ENCODE assay signal across 22 cellular contexts in the genomic region with DNA sequence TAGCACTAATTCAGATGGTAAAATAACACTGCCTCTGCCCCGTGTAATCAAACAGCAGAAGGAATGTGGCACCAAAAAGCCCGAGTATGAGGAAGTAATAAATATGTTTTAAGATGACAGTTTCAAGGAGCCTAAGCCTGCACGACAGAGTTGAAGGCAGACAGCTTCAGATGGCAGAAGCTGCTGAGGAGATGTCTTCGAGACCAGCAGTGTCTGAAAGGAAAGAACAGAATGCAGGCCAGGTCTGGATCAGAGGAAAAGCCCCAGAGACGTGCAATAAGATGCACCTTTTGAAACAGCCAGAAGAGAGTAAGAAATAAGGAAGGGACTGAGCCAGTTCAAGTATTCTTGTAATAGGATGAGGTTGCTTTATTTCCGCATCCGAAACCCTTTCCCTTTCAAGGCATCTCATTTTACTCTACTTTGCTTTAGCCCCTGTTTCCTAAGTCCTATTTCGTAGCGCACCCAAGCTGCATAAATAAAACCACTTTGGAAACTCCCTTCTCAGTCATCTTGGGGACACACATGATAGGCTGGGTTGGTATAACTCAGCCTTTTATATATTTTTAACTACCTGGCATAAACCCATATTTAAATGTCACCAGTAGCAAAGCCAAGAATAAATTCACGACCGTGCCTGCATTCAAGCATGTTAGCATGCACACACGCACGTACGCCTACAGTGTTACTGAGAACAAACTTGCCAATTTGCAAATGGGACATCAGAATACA.
DNase-seq lines count a peak whose midpoint lies in the region; ATAC-seq and TF ChIP-seq lines count a peak whose summit lies in the region.
"Had no signal": no experiment of that assay in that cellular context is flagged by ENCODE, and none has a peak within 500 bp of the region (broad histone marks: within the 10 kb centered on the region; RNA-seq: fewer than 3 reads in every experiment).

No MANE protein-coding gene starts in this region.

- no peak for TF ChIP-seq CTCF in foreskin keratinocyte (conservative IDR thresholded peaks at IDR 0.05)

- peaks cover 3% of the 10 kb centered on the region for H3K9me3 Mint-ChIP-seq in activated CD4-positive, alpha-beta memory T cell treated with anti-CD3 and anti-CD28 coated beads, Interleukin-2, amount 10 ng/mL, durations not matched to agents 7 days and 5 days
- H3K9me3 Mint-ChIP-seq: activated CD8-positive, alpha-beta T cell treated with anti-CD3 and anti-CD28 coated beads for 36 hours; activated naive CD4-positive, alpha-beta T cell treated with anti-CD3 and anti-CD28 coated beads, Interleukin-2, amount 50 U/mL, for 24 hours had no signal

- H3K4me1 ChIP-seq in foreskin keratinocyte: no peaks in the 10 kb centered on the region
- H3K4me1 ChIP-seq: pancreas had no signal

- H3K27me3 ChIP-seq in foreskin keratinocyte: no peaks in the 10 kb centered on the region
- H3K27me3 ChIP-seq: pancreas, suprapubic skin had no signal

- no peaks in the 10 kb centered on the region for H3K4me1 Mint-ChIP-seq in activated CD4-positive, alpha-beta memory T cell treated with anti-CD3 and anti-CD28 coated beads, Interleukin-2, amount 10 ng/mL, durations not matched to agents 7 days and 5 days
- H3K4me1 Mint-ChIP-seq: activated naive CD4-positive, alpha-beta T cell treated with anti-CD3 and anti-CD28 coated beads, Interleukin-2, amount 50 U/mL, for 24 hours; naive B cell had no signal

- no peak overlapping the region for H3K27ac Mint-ChIP-seq in activated CD4-positive, alpha-beta memory T cell treated with anti-CD3 and anti-CD28 coated beads, Interleukin-2, amount 10 ng/mL, durations not matched to agents 7 days and 5 days
- H3K27ac Mint-ChIP-seq: activated CD8-positive, alpha-beta T cell treated with anti-CD3 and anti-CD28 coated beads for 36 hours; activated naive CD4-positive, alpha-beta T cell treated with anti-CD3 and anti-CD28 coated beads, Interleukin-2, amount 50 U/mL, for 24 hours; naive B cell had no signal

- POLR2A ChIA-PET in activated CD4-positive, alpha-beta memory T cell treated with anti-CD3 and anti-CD28 coated beads, Interleukin-2, amount 10 ng/mL, durations not matched to agents 7 days and 5 days (lab: Charles Lee): no interaction called here

- intact Hi-C loops in posterior cingulate gyrus (cut with DNase I): no loop called here

- H3K36me3 Mint-ChIP-seq in activated CD4-positive, alpha-beta memory T cell treated with anti-CD3 and anti-CD28 coated beads, Interleukin-2, amount 10 ng/mL, durations not matched to agents 7 days and 5 days (ENCODE audit: low read depth): no peaks in the 10 kb centered on the region
- H3K36me3 Mint-ChIP-seq: activated naive CD4-positive, alpha-beta T cell treated with anti-CD3 and anti-CD28 coated beads, Interleukin-2, amount 50 U/mL, for 24 hours; naive B cell had no signal

- ATAC-seq in GM18519 (IDR thresholded peaks at IDR 0.05; ENCODE audit: low FRiP score, unreplicated experiment) (peak; percentile 59), HG02642 (IDR thresholded peaks at IDR 0.05; ENCODE audit: poor library complexity, unreplicated experiment) (peak; percentile 62), foreskin keratinocyte (peak; percentile 34)
- ATAC-seq: activated CD8-positive, alpha-beta T cell treated with anti-CD3 and anti-CD28 coated beads for 36 hours; activated T-cell treated with anti-CD3 and anti-CD28 coated beads, Interleukin-2, amount 50 U/mL, for 4 hours; pancreas had no signal

- H3K27ac ChIP-seq in foreskin keratinocyte: no peak overlapping the region
- H3K27ac ChIP-seq: pancreas, skin epidermis, suprapubic skin had no signal

- H3K4me3 Mint-ChIP-seq in activated CD4-positive, alpha-beta memory T cell treated with anti-CD3 and anti-CD28 coated beads, Interleukin-2, amount 10 ng/mL, durations not matched to agents 7 days and 5 days: no peak overlapping the region
- H3K4me3 Mint-ChIP-seq: activated CD8-positive, alpha-beta T cell treated with anti-CD3 and anti-CD28 coated beads for 36 hours; activated naive CD4-positive, alpha-beta T cell treated with anti-CD3 and anti-CD28 coated beads, Interleukin-2, amount 50 U/mL, for 24 hours; activated T-cell treated with anti-CD3 and anti-CD28 coated beads, Interleukin-2, amount 50 U/mL, for 4 hours; naive B cell had no signal

- CTCF ChIA-PET in activated CD4-positive, alpha-beta memory T cell treated with anti-CD3 and anti-CD28 coated beads, Interleukin-2, amount 10 ng/mL, durations not matched to agents 7 days and 5 days (lab: Charles Lee): no interaction called here

- no peaks in the 10 kb centered on the region for H3K27me3 Mint-ChIP-seq in activated CD4-positive, alpha-beta memory T cell treated with anti-CD3 and anti-CD28 coated beads, Interleukin-2, amount 10 ng/mL, durations not matched to agents 7 days and 5 days
- H3K27me3 Mint-ChIP-seq: activated CD8-positive, alpha-beta T cell treated with anti-CD3 and anti-CD28 coated beads for 36 hours had no signal

- DNase-seq in NCI-H1436 (lab: John Stamatoyannopoulos, UW) (peak; percentile 44), foreskin keratinocyte (no peak), posterior cingulate gyrus (no peak), putamen (ENCODE audit: low spot score) (no peak)
- DNase-seq in effector CD4-positive, alpha-beta T cell: no peak
- no peak for DNase-seq in activated CD4-positive, alpha-beta memory T cell treated with anti-CD3 and anti-CD28 coated beads, Interleukin-2, amount 10 ng/mL, durations not matched to agents 7 days and 5 days
- DNase-seq: activated CD8-positive, alpha-beta T cell treated with anti-CD3 and anti-CD28 coated beads for 36 hours; activated T-cell treated with anti-CD3 and anti-CD28 coated beads, Interleukin-2, amount 50 U/mL, for 4 hours; H7; hippocampal formation; islet precursor cell; naive B cell; NCI-H1694; NCI-H2227 treated with DMSO at 0.1 percent for 48 hours; stimulated activated CD8-positive, alpha-beta memory T cell treated with anti-CD3 and anti-CD28 coated beads, Interleukin-4, amount 100 ng/mL, for 48 hours; T-helper 1 cell had no signal
